In genomic region chr19:44807652-44808462, GRCh38 we compare ENCODE assay signal across 8 cellular contexts. TPM values are rescaled to one million over a fixed set of nuclear protein-coding genes. Genes with fewer than 3 reads are reported as not detected.
DNase-seq lines count a peak whose midpoint lies in the region; ATAC-seq and TF ChIP-seq lines count a peak whose summit lies in the region.

No MANE protein-coding gene starts in this region.

- peak overlapping the region; percentile 85; the same call in 1 of the 2 replicates for H3K9ac ChIP-seq in iPS-20b (ENCODE audit: low read depth, low read length)

- no peak for ATAC-seq in HG02588 (IDR thresholded peaks at IDR 0.05; ENCODE audit: unreplicated experiment)

- no peaks in the 10 kb centered on the region for H3K9me3 ChIP-seq in iPS-20b (ENCODE audit: insufficient read depth, low read depth, low read length)

- peaks cover 44% of the 10 kb centered on the region for H3K27me3 ChIP-seq in iPS-20b (ENCODE audit: insufficient read depth, low read length)

- DNase-seq in AG04449 (ENCODE audit: low read depth, low spot score) = no peak
- DNase-seq in HT1080 (ENCODE audit: low read depth) = peak; percentile 36
- peak; percentile 57 for DNase-seq in amniotic epithelial cell (ENCODE audit: low read depth)
- DNase-seq in superior temporal gyrus (ENCODE audit: extremely low spot score) = peak; percentile 14
- DNase-seq in COLO829 (ENCODE audit: low spot score) = no peak
- no peak for DNase-seq in HEK293T (ENCODE audit: extremely low spot score)

- H3K36me3 ChIP-seq in iPS-20b (ENCODE audit: insufficient read depth, low read depth, low read length) = no peaks in the 10 kb centered on the region

- CTCF ChIA-PET in AG04449 (lab: Yijun Ruan, JAX) (interaction anchor here (0.8 to 8.0 kb wide), 16 partner anchors 10 to 237 kb away, joined by 3 to 85 read pairs (median 7); partner anchors contain the start of gene NECTIN2), HEK293T (lab: Yijun Ruan, JAX) (interaction anchor here (1.0 to 2.1 kb wide), 3 partner anchors 23 to 84 kb away, joined by 3 to 7 read pairs (median 6); partner anchors contain the start of gene NECTIN2)

- POLR2A ChIA-PET in AG04449 (lab: Yijun Ruan, JAX) = no interaction called here
- POLR2A ChIA-PET in HEK293T (lab: Yijun Ruan, JAX) = no interaction called here

- H3K4me3 ChIP-seq in AG04449 (ENCODE audit: low read depth, low read length) = no peak overlapping the region
- peak overlapping the region; percentile 80 for H3K4me3 ChIP-seq in iPS-20b (ENCODE audit: low read length)

- H3K27ac ChIP-seq in iPS-20b (ENCODE audit: low read length) = no peak overlapping the region

- peak; percentile 35 for TF ChIP-seq CTCF in AG04449 (IDR thresholded peaks at IDR 0.05; ENCODE audit: insufficient read depth, low read length, missing control alignments)

- peaks cover 20% of the 10 kb centered on the region for H3K4me1 ChIP-seq in iPS-20b (ENCODE audit: insufficient read depth, low read length)

TF ChIP-seq in HEK293T, 16 proteins besides CTCF, POLR2A, EP300 and RAD21:
- TF ChIP-seq FOXK2 (IDR thresholded peaks at IDR 0.05) (no peak), ZNF384 (IDR thresholded peaks at IDR 0.05) (no peak), BHLHE40 (IDR thresholded peaks at IDR 0.05; ENCODE audit: borderline replicate concordance) (no peak), SP1 (IDR thresholded peaks at IDR 0.05) (no peak), NFRKB (IDR thresholded peaks at IDR 0.05) (no peak), L3MBTL2 (conservative IDR thresholded peaks at IDR 0.05) (no peak)

RNA-seq across cellular contexts. Expression of gene BCAM, which starts 1.0 kb away (rescaled TPM):
- 2.0 and 3.9 TPM in 2 replicates for total RNA-seq in HT1080 (2014; rRNA removed; shearing (Covaris generic))
- polyA plus RNA-seq in HT1080 (2015; cell fraction: cytosol; rRNA removed) = 2.6 and 4.3 TPM in 2 replicates
- polyA plus RNA-seq in HT1080 (2015; cell fraction: nucleus; rRNA removed) = 2.8 and 9.1 TPM in 2 replicates

RNA-seq across cellular contexts. Expression of gene CBLC, which starts 30.2 kb away (rescaled TPM):
- 0.33 TPM in 1 of 2 replicates, not detected in the other for total RNA-seq in HT1080 (2014; rRNA removed; shearing (Covaris generic))
- polyA plus RNA-seq in HT1080 (2015; cell fraction: cytosol; rRNA removed) = not detected in 2 replicates
- not detected in 2 replicates for polyA plus RNA-seq in HT1080 (2015; cell fraction: nucleus; rRNA removed)

RNA-seq across cellular contexts. Expression of gene NECTIN2, which starts 38.2 kb away (rescaled TPM):
- total RNA-seq in HT1080 (2014; rRNA removed; shearing (Covaris generic)) = 131 and 151 TPM in 2 replicates
- 175 and 182 TPM in 2 replicates for polyA plus RNA-seq in HT1080 (2015; cell fraction: cytosol; rRNA removed)
- polyA plus RNA-seq in HT1080 (2015; cell fraction: nucleus; rRNA removed) = 148 and 172 TPM in 2 replicates

RNA-seq across cellular contexts. Expression of gene BCL3, which starts 59.3 kb away (rescaled TPM):
- 4.0 and 5.2 TPM in 2 replicates for total RNA-seq in HT1080 (2014; rRNA removed; shearing (Covaris generic))
- 23.4 and 25.1 TPM in 2 replicates for polyA plus RNA-seq in HT1080 (2015; cell fraction: cytosol; rRNA removed)
- 27.8 and 30.2 TPM in 2 replicates for polyA plus RNA-seq in HT1080 (2015; cell fraction: nucleus; rRNA removed)

Comparison
In these comparisons a context has a peak if more than half of its experiments do, and no peak if none do; other contexts are left out.
1. DNase-seq: peak in HT1080 (single experiment), amniotic epithelial cell (single experiment) and superior temporal gyrus (single experiment); none in AG04449 (single experiment), COLO829 (single experiment) and HEK293T (single experiment).